ENCODE assay signal across 8 cellular contexts in genomic region chr14:88792572-88793258, GRCh38. TPM values are rescaled to one million over a fixed set of nuclear protein-coding genes. Genes with fewer than 3 reads are reported as not detected.
DNase-seq lines count a peak whose midpoint lies in the region; ATAC-seq lines count a peak whose summit lies in the region.

Gene EML5, minus strand, starts transcription at chr14:88792953. Its CDS starts 450 bp downstream, at chr14:88792503.

- H3K27me3 ChIP-seq in NT2/D1 (ENCODE audit: insufficient read depth, insufficient read length): peaks cover 49% of the 10 kb centered on the region

- ATAC-seq in GM19468 (IDR thresholded peaks at IDR 0.05; ENCODE audit: extremely low read depth, unreplicated experiment): peak; percentile 86

- DNase-seq in COLO668 (lab: John Stamatoyannopoulos, UW; ENCODE audit: unreplicated experiment) (peak; percentile 97), HS-27A (ENCODE audit: low read depth) (peak; percentile 20), NT2/D1 (ENCODE audit: low read depth, low spot score) (peak; percentile 42), activated T-cell treated with anti-CD3 and anti-CD28 coated beads for 24 hours (ENCODE audit: low read depth) (peak; percentile 79), epithelial cell of prostate (ENCODE audit: low read depth, low spot score) (peak; percentile 22), mucosa of gallbladder (ENCODE audit: low spot score) (peak; percentile 88)
- DNase-seq in stimulated activated CD8-positive, alpha-beta memory T cell treated with anti-CD3 and anti-CD28 coated beads, Interleukin-4, amount 100 ng/mL, for 1 hour (ENCODE audit: low read depth in 2 of 2, low spot score in 1 of 2): peak; percentile 46 to 59

- peak within 1 kb of the TSS; percentile 59 for H3K4me3 ChIP-seq in NT2/D1 (ENCODE audit: insufficient read length, low read depth)

- H3K36me3 ChIP-seq in NT2/D1 (ENCODE audit: insufficient read depth, insufficient read length, low read length): no peaks in the 10 kb centered on the region

- no peaks in the 10 kb centered on the region for H3K9me3 ChIP-seq in NT2/D1 (ENCODE audit: insufficient read depth, low read length)

- H3K9ac ChIP-seq in NT2/D1 (ENCODE audit: insufficient read length, low read depth): peak within 1 kb of the TSS; percentile 81

- H3K27ac ChIP-seq in epithelial cell of prostate: peak within 1 kb of the TSS; percentile 28

- H3K4me1 ChIP-seq in NT2/D1 (ENCODE audit: insufficient read depth, insufficient read length): no peaks in the 10 kb centered on the region

RNA-seq across cellular contexts. Expression of gene EML5, which starts in this region (rescaled TPM):
- total RNA-seq in mucosa of gallbladder: 1.7 TPM

Comparison
In these comparisons a context has a peak if more than half of its experiments do, and no peak if none do; other contexts are left out.
1. Peak in every context shown above with its lines: DNase-seq, ATAC-seq, H3K4me3 ChIP-seq and H3K27ac ChIP-seq.
2. DNase-seq: peak in every context shown above with its lines; median percentile 97 in COLO668; 88 in mucosa of gallbladder; 79 in activated T-cell treated with anti-CD3 and anti-CD28 coated beads for 24 hours; 52 in stimulated activated CD8-positive, alpha-beta memory T cell treated with anti-CD3 and anti-CD28 coated beads, Interleukin-4, amount 100 ng/mL, for 1 hour; 42 in NT2/D1; 22 in epithelial cell of prostate; 20 in HS-27A.